In genomic region chr4:74190919-74191397, GRCh38 we compare ENCODE assay signal across 1 cellular context.
TF ChIP-seq lines count a peak whose summit lies in the region.

No MANE protein-coding gene starts in this region.

TF ChIP-seq in HepG2, 621 proteins besides CTCF, POLR2A, EP300 and RAD21 (continued from another document):
- TF ChIP-seq SCMH1 (CRISPR knock-in tag; IDR thresholded peaks at IDR 0.05; ENCODE audit: borderline replicate concordance) (no peak), CAMTA2 (CRISPR knock-in tag; IDR thresholded peaks at IDR 0.05; ENCODE audit: borderline replicate concordance) (no peak), AHR (CRISPR knock-in tag; IDR thresholded peaks at IDR 0.05) (no peak), ZBTB40 (IDR thresholded peaks at IDR 0.05) (no peak), ZBTB40 (CRISPR knock-in tag; IDR thresholded peaks at IDR 0.05) (no peak), ZNF451 (CRISPR knock-in tag; IDR thresholded peaks at IDR 0.05) (no peak), KAT2B (IDR thresholded peaks at IDR 0.05; ENCODE audit: borderline replicate concordance, low read depth, low read length) (no peak), HMG20B (CRISPR knock-in tag; conservative IDR thresholded peaks at IDR 0.05) (no peak), FOXO1 (CRISPR knock-in tag; IDR thresholded peaks at IDR 0.05) (peak; percentile 25; the same call in 1 of the 2 replicates), ZNF362 (CRISPR knock-in tag; IDR thresholded peaks at IDR 0.05; ENCODE audit: borderline replicate concordance) (peak; percentile 82; the same call in 1 of the 2 replicates), HHEX (CRISPR knock-in tag; IDR thresholded peaks at IDR 0.05) (peak; percentile 83), ZNF138 (CRISPR knock-in tag; IDR thresholded peaks at IDR 0.05; ENCODE audit: low read depth) (no peak), MXI1 (IDR thresholded peaks at IDR 0.05; ENCODE audit: borderline replicate concordance, low read depth, low read length) (no peak), ATM (IDR thresholded peaks at IDR 0.05; ENCODE audit: borderline replicate concordance) (no peak), ZNF557 (CRISPR knock-in tag; IDR thresholded peaks at IDR 0.05) (no peak), FOXP4 (CRISPR knock-in tag; IDR thresholded peaks at IDR 0.05) (peak; percentile 77), ARID5B (CRISPR knock-in tag; IDR thresholded peaks at IDR 0.05) (peak; percentile 93), ZNF121 (CRISPR knock-in tag; IDR thresholded peaks at IDR 0.05) (peak; percentile 79), ZMAT3 (CRISPR knock-in tag; conservative IDR thresholded peaks at IDR 0.05) (no peak), ZNF567 (CRISPR knock-in tag; IDR thresholded peaks at IDR 0.05; ENCODE audit: borderline replicate concordance) (no peak), ZBTB38 (CRISPR knock-in tag; IDR thresholded peaks at IDR 0.05) (no peak), ZNF143 (CRISPR knock-in tag; IDR thresholded peaks at IDR 0.05) (no peak), ETV5 (CRISPR knock-in tag; IDR thresholded peaks at IDR 0.05; ENCODE audit: borderline replicate concordance) (peak; percentile 52; the same call in 1 of the 2 replicates), CC2D1A (CRISPR knock-in tag; IDR thresholded peaks at IDR 0.05) (no peak), ZNF3 (CRISPR knock-in tag; IDR thresholded peaks at IDR 0.05) (no peak), ZNF776 (CRISPR knock-in tag; IDR thresholded peaks at IDR 0.05) (no peak), RFXAP (CRISPR knock-in tag; IDR thresholded peaks at IDR 0.05; ENCODE audit: borderline replicate concordance) (no peak), NAIF1 (CRISPR knock-in tag; IDR thresholded peaks at IDR 0.05; ENCODE audit: borderline replicate concordance) (no peak), ZNF790 (CRISPR knock-in tag; IDR thresholded peaks at IDR 0.05; ENCODE audit: borderline replicate concordance) (no peak), HOXA3 (CRISPR knock-in tag; IDR thresholded peaks at IDR 0.05) (peak; percentile 28; the same call in 1 of the 2 replicates), GPN1 (CRISPR knock-in tag; IDR thresholded peaks at IDR 0.05; ENCODE audit: borderline replicate concordance) (no peak), BCL6 (CRISPR knock-in tag; IDR thresholded peaks at IDR 0.05) (peak; percentile 61), KLF13 (CRISPR knock-in tag; IDR thresholded peaks at IDR 0.05) (no peak)
- TF ChIP-seq, protein P1, sequence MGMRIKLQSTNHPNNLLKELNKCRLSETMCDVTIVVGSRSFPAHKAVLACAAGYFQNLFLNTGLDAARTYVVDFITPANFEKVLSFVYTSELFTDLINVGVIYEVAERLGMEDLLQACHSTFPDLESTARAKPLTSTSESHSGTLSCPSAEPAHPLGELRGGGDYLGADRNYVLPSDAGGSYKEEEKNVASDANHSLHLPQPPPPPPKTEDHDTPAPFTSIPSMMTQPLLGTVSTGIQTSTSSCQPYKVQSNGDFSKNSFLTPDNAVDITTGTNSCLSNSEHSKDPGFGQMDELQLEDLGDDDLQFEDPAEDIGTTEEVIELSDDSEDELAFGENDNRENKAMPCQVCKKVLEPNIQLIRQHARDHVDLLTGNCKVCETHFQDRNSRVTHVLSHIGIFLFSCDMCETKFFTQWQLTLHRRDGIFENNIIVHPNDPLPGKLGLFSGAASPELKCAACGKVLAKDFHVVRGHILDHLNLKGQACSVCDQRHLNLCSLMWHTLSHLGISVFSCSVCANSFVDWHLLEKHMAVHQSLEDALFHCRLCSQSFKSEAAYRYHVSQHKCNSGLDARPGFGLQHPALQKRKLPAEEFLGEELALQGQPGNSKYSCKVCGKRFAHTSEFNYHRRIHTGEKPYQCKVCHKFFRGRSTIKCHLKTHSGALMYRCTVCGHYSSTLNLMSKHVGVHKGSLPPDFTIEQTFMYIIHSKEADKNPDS (CRISPR knock-in tag; IDR thresholded peaks at IDR 0.05): no peak
- TF ChIP-seq, protein P2, sequence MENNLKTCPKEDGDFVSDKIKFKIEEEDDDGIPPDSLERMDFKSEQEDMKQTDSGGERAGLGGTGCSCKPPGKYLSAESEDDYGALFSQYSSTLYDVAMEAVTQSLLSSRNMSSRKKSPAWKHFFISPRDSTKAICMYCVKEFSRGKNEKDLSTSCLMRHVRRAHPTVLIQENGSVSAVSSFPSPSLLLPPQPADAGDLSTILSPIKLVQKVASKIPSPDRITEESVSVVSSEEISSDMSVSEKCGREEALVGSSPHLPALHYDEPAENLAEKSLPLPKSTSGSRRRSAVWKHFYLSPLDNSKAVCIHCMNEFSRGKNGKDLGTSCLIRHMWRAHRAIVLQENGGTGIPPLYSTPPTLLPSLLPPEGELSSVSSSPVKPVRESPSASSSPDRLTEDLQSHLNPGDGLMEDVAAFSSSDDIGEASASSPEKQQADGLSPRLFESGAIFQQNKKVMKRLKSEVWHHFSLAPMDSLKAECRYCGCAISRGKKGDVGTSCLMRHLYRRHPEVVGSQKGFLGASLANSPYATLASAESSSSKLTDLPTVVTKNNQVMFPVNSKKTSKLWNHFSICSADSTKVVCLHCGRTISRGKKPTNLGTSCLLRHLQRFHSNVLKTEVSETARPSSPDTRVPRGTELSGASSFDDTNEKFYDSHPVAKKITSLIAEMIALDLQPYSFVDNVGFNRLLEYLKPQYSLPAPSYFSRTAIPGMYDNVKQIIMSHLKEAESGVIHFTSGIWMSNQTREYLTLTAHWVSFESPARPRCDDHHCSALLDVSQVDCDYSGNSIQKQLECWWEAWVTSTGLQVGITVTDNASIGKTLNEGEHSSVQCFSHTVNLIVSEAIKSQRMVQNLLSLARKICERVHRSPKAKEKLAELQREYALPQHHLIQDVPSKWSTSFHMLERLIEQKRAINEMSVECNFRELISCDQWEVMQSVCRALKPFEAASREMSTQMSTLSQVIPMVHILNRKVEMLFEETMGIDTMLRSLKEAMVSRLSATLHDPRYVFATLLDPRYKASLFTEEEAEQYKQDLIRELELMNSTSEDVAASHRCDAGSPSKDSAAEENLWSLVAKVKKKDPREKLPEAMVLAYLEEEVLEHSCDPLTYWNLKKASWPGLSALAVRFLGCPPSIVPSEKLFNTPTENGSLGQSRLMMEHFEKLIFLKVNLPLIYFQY (CRISPR knock-in tag; IDR thresholded peaks at IDR 0.05; ENCODE audit: borderline replicate concordance): no peak
